ENCODE assay signal across 6 cellular contexts in the genomic region with DNA sequence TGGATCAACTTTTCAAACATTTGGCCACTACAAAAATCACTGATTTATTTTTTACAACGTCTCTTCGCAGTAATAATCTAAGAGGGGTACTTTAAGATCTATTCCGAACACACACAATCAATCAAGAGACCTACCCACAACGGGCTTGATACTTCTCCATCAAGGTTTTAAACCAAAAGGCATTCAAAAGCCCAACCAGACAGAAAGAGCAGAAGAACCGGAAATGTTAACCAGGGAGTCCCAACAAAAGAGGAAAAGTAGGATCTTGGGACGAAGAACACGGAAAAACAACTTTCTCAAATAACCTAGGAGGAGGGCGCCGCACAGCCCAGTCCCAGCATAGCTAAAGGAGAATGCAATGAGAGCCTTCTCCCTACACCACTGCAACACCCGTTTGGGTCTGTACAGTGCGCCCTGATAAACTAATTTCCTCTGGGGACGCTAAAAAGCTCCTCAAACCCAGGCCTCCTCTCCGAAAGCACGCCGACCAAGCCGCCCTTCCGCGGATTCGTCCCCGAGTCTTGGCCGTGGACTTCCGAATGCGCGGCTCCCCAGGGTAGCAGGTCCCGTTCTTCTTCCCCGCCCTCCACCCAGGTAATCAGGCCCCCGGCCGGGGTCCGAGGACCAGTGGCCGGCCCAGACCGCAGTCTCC. TPM values are rescaled to one million over a fixed set of nuclear protein-coding genes. Genes with fewer than 3 reads are reported as not detected.
DNase-seq lines count a peak whose midpoint lies in the region; ATAC-seq and TF ChIP-seq lines count a peak whose summit lies in the region.

No MANE protein-coding gene starts in this region.

- DNase-seq in dermis blood vessel endothelial cell (peak; percentile 46), progenitor cell of endocrine pancreas (ENCODE audit: low spot score, unreplicated experiment) (no peak), GM19240 (ENCODE audit: insufficient read length, low spot score) (no peak), HPDE6-E6E7 (ENCODE audit: extremely low spot score) (no peak)

- peaks cover 14% of the 10 kb centered on the region for H3K36me3 Mint-ChIP-seq in progenitor cell of endocrine pancreas (ENCODE audit: insufficient read depth)

- H3K9me3 Mint-ChIP-seq in progenitor cell of endocrine pancreas (ENCODE audit: low read depth) = no peaks in the 10 kb centered on the region

- H3K27me3 Mint-ChIP-seq in progenitor cell of endocrine pancreas = peaks cover 3% of the 10 kb centered on the region

- ATAC-seq in GM19328 (IDR thresholded peaks at IDR 0.05; ENCODE audit: unreplicated experiment) (peak; percentile 20), HG03521 (IDR thresholded peaks at IDR 0.05; ENCODE audit: unreplicated experiment) (peak; percentile 28)

- TF ChIP-seq CTCF in progenitor cell of endocrine pancreas (IDR thresholded peaks at IDR 0.05; ENCODE audit: unreplicated experiment) = no peak

- peaks cover 25% of the 10 kb centered on the region for H3K4me1 Mint-ChIP-seq in progenitor cell of endocrine pancreas (ENCODE audit: low read depth)

- H3K4me3 Mint-ChIP-seq in progenitor cell of endocrine pancreas (ENCODE audit: low read depth) = peak overlapping the region; percentile 82

- peak overlapping the region; percentile 68 for H3K27ac Mint-ChIP-seq in progenitor cell of endocrine pancreas

RNA-seq across cellular contexts. Expression of gene RPL22, which starts 0.6 kb away (rescaled TPM):
- total RNA-seq in dermis blood vessel endothelial cell (124 and 146 TPM in 2 replicates), progenitor cell of endocrine pancreas (414 and 432 TPM in 2 replicates)

RNA-seq across cellular contexts. Expression of gene RNF207, which starts 7.1 kb away (rescaled TPM):
- total RNA-seq in dermis blood vessel endothelial cell (3.4 and 37.6 TPM in 2 replicates), progenitor cell of endocrine pancreas (50.5 and 55.4 TPM in 2 replicates)

RNA-seq across cellular contexts. Expression of gene CHD5, which starts 18.7 kb away (rescaled TPM):
- total RNA-seq in dermis blood vessel endothelial cell (under 0.01 TPM in 1 of 2 replicates, not detected in the other), progenitor cell of endocrine pancreas (0.58 and 0.77 TPM in 2 replicates)

RNA-seq across cellular contexts. Expression of gene ICMT, which starts 37.0 kb away (rescaled TPM):
- 81.7 and 121 TPM in 2 replicates for total RNA-seq in dermis blood vessel endothelial cell
- 56.6 and 59.4 TPM in 2 replicates for total RNA-seq in progenitor cell of endocrine pancreas

RNA-seq across cellular contexts. Expression of gene HES3, which starts 45.2 kb away (rescaled TPM):
- not detected in 2 replicates for total RNA-seq in dermis blood vessel endothelial cell
- total RNA-seq in progenitor cell of endocrine pancreas = not detected in 2 replicates
